In the genomic region with DNA sequence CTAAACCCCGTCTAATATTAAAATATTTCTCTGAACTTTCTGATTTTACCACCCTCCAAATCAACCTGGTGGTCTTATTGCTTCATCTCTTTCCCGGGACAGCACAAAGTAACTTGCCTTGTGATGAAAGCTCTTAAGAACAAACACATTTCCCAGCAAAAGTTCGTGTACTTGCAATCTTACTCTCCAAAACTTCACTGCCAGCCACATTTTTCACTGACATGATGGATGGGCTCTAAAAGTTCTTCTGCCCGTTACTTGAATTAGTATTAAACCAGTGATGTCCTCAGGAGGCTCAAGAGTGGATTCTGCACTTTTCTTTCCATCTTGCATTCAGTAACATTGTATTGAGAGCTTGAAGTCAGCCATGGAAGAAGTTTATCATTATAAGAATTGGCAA, we compare ENCODE assay signal across 23 cellular contexts.
A peak's percentile ranks its signal among the peaks of the same experiment; 100 is the strongest.
DNase-seq lines count a peak whose midpoint lies in the region; ATAC-seq and TF ChIP-seq lines count a peak whose summit lies in the region.
"Had no signal": no experiment of that assay in that cellular context is flagged by ENCODE, and none has a peak within 500 bp of the region (broad histone marks: within the 10 kb centered on the region; RNA-seq: fewer than 3 reads in every experiment).

No MANE protein-coding gene starts in this region.

- DNase-seq in EH (ENCODE audit: low read depth) (peak; percentile 30), PC-9 (no peak), fibroblast of lung (ENCODE audit: low read depth in 2 of 2) (peak; percentile 50 to 55), osteoblast (ENCODE audit: insufficient read length, low spot score, missing footprints) (no peak), NCI-H446 (lab: John Stamatoyannopoulos, UW) (no peak), Caco-2 (no peak)
- no peak for DNase-seq in stimulated activated CD4-positive, alpha-beta T cell treated with anti-CD3 and anti-CD28 coated beads, Interleukin-2, amount 100 ng/mL, for 48 hours
- DNase-seq in stimulated activated naive CD8-positive, alpha-beta T cell treated with anti-CD3 and anti-CD28 coated beads, Interleukin-15, amount 100 ng/mL, for 72 hours, result no peak
- DNase-seq: activated CD8-positive, alpha-beta T cell treated with anti-CD3 and anti-CD28 coated beads for 36 hours; activated gamma-delta T cell; amniotic stem cell; CD4-positive, CD25-positive, alpha-beta regulatory T cell; DMS 273 treated with DMSO at 0.1 percent for 48 hours; Karpas-422; naive thymus-derived CD8-positive, alpha-beta T cell; NCI-H187; NCI-H82; pancreas; SHP77 treated with DMSO at 0.1 percent for 48 hours; testis had no signal

- intact Hi-C loops in PC-9 (cut with micrococcal nuclease; ENCODE audit: unreplicated experiment), result no loop called here
- intact Hi-C loops in Caco-2 (cut with micrococcal nuclease; ENCODE audit: unreplicated experiment), result no loop called here

- no peaks in the 10 kb centered on the region for H3K79me2 ChIP-seq in PC-9 (ENCODE audit: low read depth)
- no peaks in the 10 kb centered on the region for H3K79me2 ChIP-seq in fibroblast of lung (ENCODE audit: control insufficient read depth, insufficient read depth, low read length)
- H3K79me2 ChIP-seq in osteoblast (ENCODE audit: insufficient read depth, low read length), result no peaks in the 10 kb centered on the region

- POLR2A ChIA-PET in PC-9 (lab: Charles Lee; ENCODE audit: unreplicated experiment) (no interaction called here), Caco-2 (lab: Charles Lee) (no interaction called here)

- peak overlapping the region in 1 of 2 donors; percentile 20 for H3K27ac Mint-ChIP-seq in stimulated activated naive CD8-positive, alpha-beta T cell treated with anti-CD3 and anti-CD28 coated beads, Interleukin-15, amount 100 ng/mL, for 72 hours
- H3K27ac Mint-ChIP-seq in Caco-2 (ENCODE audit: unreplicated experiment), result no peak overlapping the region
- H3K27ac Mint-ChIP-seq: activated CD8-positive, alpha-beta T cell treated with anti-CD3 and anti-CD28 coated beads for 36 hours; naive thymus-derived CD8-positive, alpha-beta T cell had no signal

- no peak overlapping the region for H3K9ac ChIP-seq in fibroblast of lung (ENCODE audit: insufficient read depth, low read length)

- no peaks in the 10 kb centered on the region for H3K9me3 Mint-ChIP-seq in stimulated activated naive CD8-positive, alpha-beta T cell treated with anti-CD3 and anti-CD28 coated beads, Interleukin-15, amount 100 ng/mL, for 72 hours
- H3K9me3 Mint-ChIP-seq in Caco-2 (ENCODE audit: unreplicated experiment), result no peaks in the 10 kb centered on the region
- H3K9me3 Mint-ChIP-seq: activated CD8-positive, alpha-beta T cell treated with anti-CD3 and anti-CD28 coated beads for 36 hours; central memory CD8-positive, alpha-beta T cell had no signal

- peaks cover 6% of the 10 kb centered on the region for H3K4me1 Mint-ChIP-seq in stimulated activated naive CD8-positive, alpha-beta T cell treated with anti-CD3 and anti-CD28 coated beads, Interleukin-15, amount 100 ng/mL, for 72 hours
- H3K4me1 Mint-ChIP-seq in Caco-2 (ENCODE audit: low read depth, unreplicated experiment), result no peaks in the 10 kb centered on the region

- H3K4me1 ChIP-seq in PC-9 (replicated peaks; ENCODE audit: insufficient read depth) (no peaks in the 10 kb centered on the region), fibroblast of lung (ENCODE audit: control insufficient read depth, extremely low read depth, insufficient read depth, low read length) (no peaks in the 10 kb centered on the region), osteoblast (ENCODE audit: insufficient read depth, low read length) (no peaks in the 10 kb centered on the region), Caco-2 (no peaks in the 10 kb centered on the region)
- H3K4me1 ChIP-seq: pancreas, testis had no signal

- no peaks in the 10 kb centered on the region for H3F3A ChIP-seq in PC-9 (ENCODE audit: insufficient read depth, low read depth)

- H3K9me3 ChIP-seq in PC-9 (ENCODE audit: insufficient read depth, low read depth) (no peaks in the 10 kb centered on the region), fibroblast of lung (ENCODE audit: control insufficient read depth, insufficient read depth, low read depth, low read length) (no peaks in the 10 kb centered on the region), osteoblast (ENCODE audit: low read depth, low read length) (no peaks in the 10 kb centered on the region), Caco-2 (no peaks in the 10 kb centered on the region)
- H3K9me3 ChIP-seq: pancreas, testis had no signal

- no peak overlapping the region for H3K4me3 ChIP-seq in PC-9
- no peak overlapping the region for H3K4me3 ChIP-seq in fibroblast of lung (replicated peaks in 1 of 4; ENCODE audit: control extremely low read depth in 1 of 4, insufficient read depth in 1 of 4, low read depth in 3 of 4, low read length in 4 of 4)
- H3K4me3 ChIP-seq in osteoblast (ENCODE audit: insufficient read depth, low read length), result no peak overlapping the region
- H3K4me3 ChIP-seq in Caco-2 (ENCODE audit: low read depth, low read length), result no peak overlapping the region
- H3K4me3 ChIP-seq: pancreas, testis had no signal

- TF ChIP-seq CTCF in PC-9 (conservative IDR thresholded peaks at IDR 0.05) (no peak), fibroblast of lung (conservative IDR thresholded peaks at IDR 0.05 in 1 of 2, IDR thresholded peaks at IDR 0.05 in 1 of 2; ENCODE audit: low read depth in 1 of 2, low read length in 2 of 2) (no peak), osteoblast (IDR thresholded peaks at IDR 0.05; ENCODE audit: extremely low read depth, low read depth, low read length) (no peak), Caco-2 (IDR thresholded peaks at IDR 0.05; ENCODE audit: insufficient read depth in 1 of 2, low read depth in 1 of 2, low read length in 1 of 2, severe bottlenecking in 1 of 2, unreplicated experiment in 1 of 2) (no peak)

- no peak overlapping the region for H3K4me3 Mint-ChIP-seq in stimulated activated naive CD8-positive, alpha-beta T cell treated with anti-CD3 and anti-CD28 coated beads, Interleukin-15, amount 100 ng/mL, for 72 hours
- no peak overlapping the region for H3K4me3 Mint-ChIP-seq in Caco-2 (ENCODE audit: unreplicated experiment)
- H3K4me3 Mint-ChIP-seq: activated CD8-positive, alpha-beta T cell treated with anti-CD3 and anti-CD28 coated beads for 36 hours; CD4-positive, CD25-positive, alpha-beta regulatory T cell; central memory CD8-positive, alpha-beta T cell; naive thymus-derived CD8-positive, alpha-beta T cell had no signal

- H3K4me2 ChIP-seq in PC-9, result no peak overlapping the region
- peak overlapping the region; percentile 33 for H3K4me2 ChIP-seq in fibroblast of lung (ENCODE audit: extremely low read depth, insufficient read depth, low read length)
- no peak overlapping the region for H3K4me2 ChIP-seq in osteoblast (ENCODE audit: insufficient read depth, low read length)

- H3K36me3 ChIP-seq in PC-9 (ENCODE audit: low read depth) (no peaks in the 10 kb centered on the region), fibroblast of lung (ENCODE audit: control insufficient read depth, insufficient read depth, low read length) (no peaks in the 10 kb centered on the region), osteoblast (ENCODE audit: insufficient read depth, low read length) (no peaks in the 10 kb centered on the region), Caco-2 (ENCODE audit: control insufficient read depth, insufficient read depth, low read length) (no peaks in the 10 kb centered on the region)
- H3K36me3 ChIP-seq: pancreas had no signal

- H3K9me2 ChIP-seq in PC-9 (ENCODE audit: insufficient read depth), result no peaks in the 10 kb centered on the region

- BruUV-seq in PC-9 (replicated peaks; lab: Mats Ljungman, UMichigan), result no TSS peak
- BruUV-seq in Caco-2 (replicated peaks; lab: Mats Ljungman, UMichigan), result no TSS peak

- ATAC-seq in stimulated activated naive CD8-positive, alpha-beta T cell treated with anti-CD3 and anti-CD28 coated beads, Interleukin-15, amount 100 ng/mL, for 72 hours, result no peak
- ATAC-seq: activated CD4-positive, CD25-positive, alpha-beta regulatory T cell treated with anti-CD3 and anti-CD28 coated beads, Interleukin-2, amount 50 U/mL, for 24 hours; activated CD8-positive, alpha-beta T cell treated with anti-CD3 and anti-CD28 coated beads for 36 hours; naive thymus-derived CD8-positive, alpha-beta T cell; pancreas had no signal

- H4K20me1 ChIP-seq in PC-9 (ENCODE audit: insufficient read depth) (no peaks in the 10 kb centered on the region), fibroblast of lung (ENCODE audit: control insufficient read depth, extremely low read depth, insufficient read depth, low read length) (no peaks in the 10 kb centered on the region), osteoblast (ENCODE audit: insufficient read depth, low read length) (no peaks in the 10 kb centered on the region)

- H2AFZ ChIP-seq in PC-9, result 0 out of 2 replicates have a peak overlapping the region, but pooled peaks have one; percentile 37
- H2AFZ ChIP-seq in fibroblast of lung (ENCODE audit: low read length), result no peak overlapping the region
- H2AFZ ChIP-seq in osteoblast (ENCODE audit: low read length), result peak overlapping the region; percentile 51

- peaks cover under 1% of the 10 kb centered on the region for H3K27me3 Mint-ChIP-seq in stimulated activated naive CD8-positive, alpha-beta T cell treated with anti-CD3 and anti-CD28 coated beads, Interleukin-15, amount 100 ng/mL, for 72 hours
- peaks cover 8% of the 10 kb centered on the region for H3K27me3 Mint-ChIP-seq in Caco-2 (ENCODE audit: insufficient read depth, unreplicated experiment)
- H3K27me3 Mint-ChIP-seq: activated CD8-positive, alpha-beta T cell treated with anti-CD3 and anti-CD28 coated beads for 36 hours; CD4-positive, CD25-positive, alpha-beta regulatory T cell had no signal

- CTCF ChIA-PET in PC-9 (lab: Charles Lee) (no interaction called here), Caco-2 (lab: Charles Lee) (no interaction called here)

- H3K27ac ChIP-seq in PC-9 (no peak overlapping the region), fibroblast of lung (ENCODE audit: insufficient read depth, low read length) (no peak overlapping the region), osteoblast (ENCODE audit: low read depth, low read length) (no peak overlapping the region)
- H3K27ac ChIP-seq: epithelial cell of prostate, pancreas, testis had no signal

- H3K27me3 ChIP-seq in PC-9 (ENCODE audit: insufficient read depth, low read depth), result no peaks in the 10 kb centered on the region
- no peaks in the 10 kb centered on the region for H3K27me3 ChIP-seq in fibroblast of lung (ENCODE audit: control insufficient read depth, insufficient read depth, low read length)
- no peaks in the 10 kb centered on the region for H3K27me3 ChIP-seq in osteoblast (ENCODE audit: insufficient read depth, low read length)
- H3K27me3 ChIP-seq in Caco-2 (replicated peaks; ENCODE audit: control insufficient read depth, insufficient read depth, low read length), result no peaks in the 10 kb centered on the region
- H3K27me3 ChIP-seq: pancreas, testis had no signal

- H3K36me3 Mint-ChIP-seq in Caco-2 (ENCODE audit: insufficient read depth, unreplicated experiment), result peaks cover 6% of the 10 kb centered on the region
- H3K36me3 Mint-ChIP-seq: CD4-positive, CD25-positive, alpha-beta regulatory T cell; naive thymus-derived CD8-positive, alpha-beta T cell had no signal

Comparison
In these comparisons a context has a peak if more than half of its experiments do, and no peak if none do; other contexts are left out.
1. DNase-seq: peak in EH (single experiment) and fibroblast of lung (2 of 2); none in PC-9 (0 of 2), osteoblast (single experiment), stimulated activated CD4-positive, alpha-beta T cell treated with anti-CD3 and anti-CD28 coated beads, Interleukin-2, amount 100 ng/mL, for 48 hours (0 of 2), stimulated activated naive CD8-positive, alpha-beta T cell treated with anti-CD3 and anti-CD28 coated beads, Interleukin-15, amount 100 ng/mL, for 72 hours (0 of 2), NCI-H446 (0 of 2) and Caco-2 (0 of 2).